29 cellular contexts compared by ENCODE assay signal in the genomic region with DNA sequence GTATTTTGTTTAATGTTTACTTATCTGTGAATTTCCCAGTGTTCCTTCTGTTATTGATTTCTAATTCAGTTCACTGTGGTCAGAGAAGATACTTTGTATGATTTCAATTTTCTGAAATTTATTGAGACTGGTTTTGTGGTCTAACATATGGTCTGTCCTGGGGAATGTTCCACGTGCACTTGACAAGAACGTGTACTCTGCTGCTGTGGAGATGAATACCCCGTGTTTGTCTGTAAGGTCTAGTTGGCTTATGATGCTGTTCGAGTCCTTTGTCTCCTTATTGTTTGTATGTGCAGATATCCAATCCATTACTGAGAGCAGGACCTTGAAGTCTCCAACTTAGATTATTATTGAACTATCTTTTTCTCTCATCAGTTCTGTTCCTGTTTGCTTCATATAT.
"Had no signal": no experiment of that assay in that cellular context is flagged by ENCODE, and none has a peak within 500 bp of the region (broad histone marks: within the 10 kb centered on the region; RNA-seq: fewer than 3 reads in every experiment).

No MANE protein-coding gene starts in this region.

- FAIRE-seq: small intestine, urothelium cell line had no signal

- H3K27ac Mint-ChIP-seq: natural killer cell; nephron; neural progenitor cell; progenitor cell of endocrine pancreas; stimulated activated effector memory CD8-positive, alpha-beta T cell treated with anti-CD3 and anti-CD28 coated beads, Interleukin-12 subunit alpha, Interleukin-12 subunit beta, amount 100 ng/mL, for 72 hours; stimulated activated naive B cell treated with anti-CD40 and anti-IgM and Interleukin-4, amounts not matched to agents 10 μg/mL and 1 μg/mL and 100 μg/mL, for 72 hours; stimulated activated naive CD8-positive, alpha-beta T cell treated with anti-CD3 and anti-CD28 coated beads, Interleukin-15, Interleukin-2, amounts not matched to agents 100 ng/mL and 50 ng/mL, for 24 hours had no signal

- H3K27me3 Mint-ChIP-seq: progenitor cell of endocrine pancreas; stimulated activated naive CD8-positive, alpha-beta T cell treated with anti-CD3 and anti-CD28 coated beads, Interleukin-15, Interleukin-2, amounts not matched to agents 100 ng/mL and 50 ng/mL, for 24 hours had no signal

- H3K27me3 ChIP-seq: neural progenitor cell, ovary, right lobe of liver, sigmoid colon, stomach, thyroid gland, tibial nerve, upper lobe of left lung, vagina had no signal

- H3K4me1 ChIP-seq: parathyroid adenoma, psoas muscle, right lobe of liver, sigmoid colon, stomach, thyroid gland, tibial nerve, upper lobe of left lung, vagina had no signal

- H3K27ac ChIP-seq: neural progenitor cell, ovary, parathyroid adenoma, psoas muscle, right lobe of liver, sigmoid colon, stomach, thoracic aorta, thyroid gland, tibial nerve, upper lobe of left lung, vagina had no signal

- H3K4me3 ChIP-seq: neural progenitor cell, ovary, psoas muscle, right lobe of liver, sigmoid colon, stomach, thoracic aorta, thyroid gland, tibial nerve, upper lobe of left lung, vagina had no signal

- H3K4me2 ChIP-seq: neural progenitor cell had no signal

- H3K36me3 ChIP-seq: neural progenitor cell, ovary, right lobe of liver, sigmoid colon, stomach, thoracic aorta, thyroid gland, tibial nerve, upper lobe of left lung, vagina had no signal

- H3K9me3 Mint-ChIP-seq: nephron; neural progenitor cell; stimulated activated naive B cell treated with anti-CD40 and anti-IgM and Interleukin-4, amounts not matched to agents 10 μg/mL and 1 μg/mL and 100 μg/mL, for 72 hours had no signal

- H3K4me3 Mint-ChIP-seq: natural killer cell; nephron; neural progenitor cell; stimulated activated effector memory CD8-positive, alpha-beta T cell treated with anti-CD3 and anti-CD28 coated beads, Interleukin-12 subunit alpha, Interleukin-12 subunit beta, amount 100 ng/mL, for 72 hours; stimulated activated naive B cell treated with anti-CD40 and anti-IgM and Interleukin-4, amounts not matched to agents 10 μg/mL and 1 μg/mL and 100 μg/mL, for 72 hours; stimulated activated naive CD8-positive, alpha-beta T cell treated with anti-CD3 and anti-CD28 coated beads, Interleukin-15, Interleukin-2, amounts not matched to agents 100 ng/mL and 50 ng/mL, for 24 hours had no signal

- H3K36me3 Mint-ChIP-seq: natural killer cell; neural progenitor cell; stimulated activated effector memory CD8-positive, alpha-beta T cell treated with anti-CD3 and anti-CD28 coated beads, Interleukin-12 subunit alpha, Interleukin-12 subunit beta, amount 100 ng/mL, for 72 hours; stimulated activated naive B cell treated with anti-CD40 and anti-IgM and Interleukin-4, amounts not matched to agents 10 μg/mL and 1 μg/mL and 100 μg/mL, for 72 hours had no signal

- H2AFZ ChIP-seq: neural progenitor cell, parathyroid adenoma had no signal

- H3K79me2 ChIP-seq: parathyroid adenoma had no signal

- H3K4me1 Mint-ChIP-seq: natural killer cell; stimulated activated effector memory CD8-positive, alpha-beta T cell treated with anti-CD3 and anti-CD28 coated beads, Interleukin-12 subunit alpha, Interleukin-12 subunit beta, amount 100 ng/mL, for 72 hours; stimulated activated naive B cell treated with anti-CD40 and anti-IgM and Interleukin-4, amounts not matched to agents 10 μg/mL and 1 μg/mL and 100 μg/mL, for 72 hours had no signal

- ATAC-seq: natural killer cell; psoas muscle; right cardiac atrium; right lobe of liver; stimulated activated effector memory CD8-positive, alpha-beta T cell treated with anti-CD3 and anti-CD28 coated beads, Interleukin-12 subunit alpha, Interleukin-12 subunit beta, amount 100 ng/mL, for 72 hours; stimulated activated naive B cell treated with anti-CD40 and anti-IgM and Interleukin-4, amounts not matched to agents 10 μg/mL and 1 μg/mL and 100 μg/mL, for 72 hours had no signal

- DNase-seq: natural killer cell; occipital lobe; ovary; posterior cingulate gyrus; psoas muscle; right cardiac atrium; right lobe of liver; sigmoid colon; small intestine; stimulated activated CD4-positive, alpha-beta T cell treated with anti-CD3 and anti-CD28 coated beads, Interleukin-15, amount 100 ng/mL, for 24 hours; stimulated activated CD4-positive, alpha-beta T cell treated with anti-CD3 and anti-CD28 coated beads, Interleukin-2, amount 100 ng/mL, for 24 hours; stimulated activated CD4-positive, alpha-beta T cell treated with anti-CD3 and anti-CD28 coated beads, Interleukin-2, amount 100 ng/mL, for 48 hours; stimulated activated CD4-positive, alpha-beta T cell treated with anti-CD3 and anti-CD28 coated beads, Interleukin-4, amount 100 ng/mL, for 24 hours; stimulated activated naive B cell treated with anti-CD40 and anti-IgM and Interleukin-4, amounts not matched to agents 10 μg/mL and 1 μg/mL and 100 μg/mL, for 72 hours; stimulated activated naive CD4-positive, alpha-beta T cell treated with Interleukin-2 at 50 U/mL for 16 hours; stomach; thyroid gland; trophoblast cell; upper lobe of left lung had no signal
